Comparison of ENCODE assay signal across 2 cellular contexts in genomic region chr12:124877423-124877822, GRCh38.
TF ChIP-seq lines count a peak whose summit lies in the region.

No MANE protein-coding gene starts in this region.

TF ChIP-seq in IMR-90, 13 proteins besides CTCF, POLR2A, EP300 and RAD21:
- TF ChIP-seq USF2 (IDR thresholded peaks at IDR 0.05; ENCODE audit: low read depth, low read length), result peak; percentile 48; the same call in 1 of the 2 replicates
- no peak for TF ChIP-seq RCOR1 (IDR thresholded peaks at IDR 0.05; ENCODE audit: insufficient replicate concordance, low read length)
- TF ChIP-seq FOS (IDR thresholded peaks at IDR 0.05; ENCODE audit: low read depth, low read length), result no peak
- no peak for TF ChIP-seq ELK1 (IDR thresholded peaks at IDR 0.05; ENCODE audit: borderline replicate concordance, low read depth, low read length)
- TF ChIP-seq NFE2L2 (IDR thresholded peaks at IDR 0.05; ENCODE audit: low read depth, low read length), result no peak

TF ChIP-seq in WTC11, 78 proteins besides CTCF, POLR2A, EP300 and RAD21 (continued from another document):
- TF ChIP-seq USF1 (CRISPR knock-in tag; IDR thresholded peaks at IDR 0.05) (0 out of 2 replicates have a peak, but pooled peaks have one; percentile 29), JUN (CRISPR knock-in tag; IDR thresholded peaks at IDR 0.05) (no peak)
